ENCODE assay signal across 9 cellular contexts in genomic region chr5:6721442-6721841, GRCh38. TPM values are rescaled to one million over a fixed set of nuclear protein-coding genes. Genes with fewer than 3 reads are reported as not detected.
DNase-seq lines count a peak whose midpoint lies in the region; ATAC-seq, FAIRE-seq and TF ChIP-seq lines count a peak whose summit lies in the region.
"Had no signal": no experiment of that assay in that cellular context is flagged by ENCODE, and none has a peak within 500 bp of the region (broad histone marks: within the 10 kb centered on the region; RNA-seq: fewer than 3 reads in every experiment).

No MANE protein-coding gene starts in this region.

- H3K9me2 ChIP-seq in SK-N-SH, result no peaks in the 10 kb centered on the region

- H3K27me3 ChIP-seq in SK-N-SH (ENCODE audit: insufficient read depth), result no peaks in the 10 kb centered on the region
- no peaks in the 10 kb centered on the region for H3K27me3 ChIP-seq in left ventricle myocardium inferior (ENCODE audit: low read depth)
- H3K27me3 ChIP-seq in subcutaneous abdominal adipose tissue (ENCODE audit: control insufficient read depth in 5 of 5, insufficient read depth in 4 of 5, low read length in 5 of 5), result no peaks in the 10 kb centered on the region
- no peaks in the 10 kb centered on the region for H3K27me3 ChIP-seq in small intestine (ENCODE audit: control insufficient read depth in 2 of 2, insufficient read depth in 2 of 2, low read length in 2 of 2)

- H4K20me1 ChIP-seq in SK-N-SH (ENCODE audit: insufficient read depth), result peaks cover 99% of the 10 kb centered on the region

- H3K9ac ChIP-seq in SK-N-SH (no peak overlapping the region), subcutaneous abdominal adipose tissue (ENCODE audit: low read length in 5 of 5) (peak overlapping the region in 4 of 5 donors; percentile 41 to 65 (median 63))

- H3K79me2 ChIP-seq in SK-N-SH (ENCODE audit: insufficient read depth), result peaks cover 100% of the 10 kb centered on the region

- FAIRE-seq in small intestine (lab: Jason Lieb, UNC), result no peak

- no peak for ATAC-seq in HG03354 (IDR thresholded peaks at IDR 0.05; ENCODE audit: poor library complexity, severe bottlenecking, unreplicated experiment)

- TF ChIP-seq CTCF in SK-N-SH (IDR thresholded peaks at IDR 0.05), result no peak; the same call in 1 of the 2 replicates
- TF ChIP-seq CTCF in left ventricle myocardium inferior (IDR thresholded peaks at IDR 0.05; ENCODE audit: borderline replicate concordance), result no peak

- intact Hi-C loops in left ventricle myocardium inferior (cut with micrococcal nuclease), result no loop called here

- H3K36me3 ChIP-seq in SK-N-SH (replicated peaks in 1 of 2; ENCODE audit: control insufficient read depth in 1 of 2, insufficient read depth in 2 of 2, low read length in 1 of 2), result peaks cover 4 to 13% of the 10 kb centered on the region in 2 experiments
- no peaks in the 10 kb centered on the region for H3K36me3 ChIP-seq in left ventricle myocardium inferior
- H3K36me3 ChIP-seq in subcutaneous abdominal adipose tissue (ENCODE audit: control insufficient read depth in 5 of 5, insufficient read depth in 5 of 5, low read length in 5 of 5), result peaks cover 0 to 16% (median 3%) of the 10 kb centered on the region in 5 donors
- H3K36me3 ChIP-seq in small intestine (ENCODE audit: control insufficient read depth in 2 of 2, insufficient read depth in 2 of 2, low read length in 2 of 2), result peaks cover 2 to 4% of the 10 kb centered on the region in 2 donors

- no peak overlapping the region for H3K4me3 ChIP-seq in SK-N-SH (ENCODE audit: low read depth in 2 of 2, low read length in 1 of 2)
- H3K4me3 ChIP-seq in left ventricle myocardium inferior, result peak overlapping the region; percentile 52
- H3K4me3 ChIP-seq in subcutaneous abdominal adipose tissue (ENCODE audit: low read depth in 1 of 5, low read length in 5 of 5), result peak overlapping the region; percentile 48 to 69 (median 58)
- no peak overlapping the region for H3K4me3 ChIP-seq in small intestine (ENCODE audit: low read depth in 1 of 2, low read length in 2 of 2)

- no peaks in the 10 kb centered on the region for H3F3A ChIP-seq in SK-N-SH (replicated peaks; ENCODE audit: insufficient read depth)

- no peak for TF ChIP-seq EP300 in SK-N-SH (IDR thresholded peaks at IDR 0.05; ENCODE audit: borderline replicate concordance in 1 of 2, low read depth in 1 of 2, low read length in 1 of 2)

- no peak overlapping the region for H2AFZ ChIP-seq in SK-N-SH (ENCODE audit: low read depth)

- peak overlapping the region; percentile 80 for H3K4me2 ChIP-seq in SK-N-SH

- H3K4me1 ChIP-seq in SK-N-SH (ENCODE audit: control insufficient read depth in 1 of 2, insufficient read depth in 2 of 2, low read depth in 1 of 2, low read length in 1 of 2), result peaks cover 43 to 58% of the 10 kb centered on the region in 2 experiments
- H3K4me1 ChIP-seq in left ventricle myocardium inferior, result peaks cover 99% of the 10 kb centered on the region
- H3K4me1 ChIP-seq in subcutaneous abdominal adipose tissue (ENCODE audit: control insufficient read depth in 5 of 5, insufficient read depth in 5 of 5, low read length in 5 of 5), result peaks cover 27 to 91% (median 88%) of the 10 kb centered on the region in 5 donors
- H3K4me1 ChIP-seq in small intestine (ENCODE audit: control insufficient read depth in 2 of 2, insufficient read depth in 1 of 2, low read depth in 1 of 2, low read length in 1 of 2), result peaks cover 3 to 29% of the 10 kb centered on the region in 2 donors

- 100% methylated on average over 1 of the region's 4 CpGs for WGBS in SK-N-SH (ENCODE audit: low lambda C conversion rate)
- WGBS in small intestine, 3 donors, result 47 to 65% (median 57%) methylated on average over 4 of the region's 4 CpGs

- peak; percentile 30; the same call in 1 of the 2 replicates for TF ChIP-seq RAD21 in SK-N-SH (IDR thresholded peaks at IDR 0.05; ENCODE audit: low read length)

- H3K9me3 ChIP-seq in SK-N-SH, result no peaks in the 10 kb centered on the region
- no peaks in the 10 kb centered on the region for H3K9me3 ChIP-seq in left ventricle myocardium inferior (replicated peaks)
- H3K9me3 ChIP-seq in subcutaneous abdominal adipose tissue (ENCODE audit: control insufficient read depth in 5 of 5, low read length in 5 of 5), result no peaks in the 10 kb centered on the region
- no peaks in the 10 kb centered on the region for H3K9me3 ChIP-seq in small intestine (ENCODE audit: control insufficient read depth, low read depth)

- DNase-seq in activated CD8-positive, alpha-beta memory T cell treated with anti-CD3 and anti-CD28 coated beads, Interleukin-2, amount 50 U/mL, for 48 hours, result peak; percentile 44
- no peak for DNase-seq in activated CD8-positive, alpha-beta memory T cell treated with anti-CD3 and anti-CD28 coated beads, Interleukin-2, amount 50 U/mL, for 4 hours
- peak; percentile 69 for DNase-seq in SK-N-SH
- DNase-seq in left ventricle myocardium inferior, result peak; percentile 27
- no peak for DNase-seq in NCI-H1417 (lab: John Stamatoyannopoulos, UW)
- no peak for DNase-seq in small intestine
- DNase-seq: stimulated activated CD4-positive, alpha-beta T cell treated with anti-CD3 and anti-CD28 coated beads, Interleukin-15, amount 100 ng/mL, for 24 hours had no signal

- CTCF ChIA-PET in SK-N-SH (lab: Yijun Ruan, JAX), result interaction anchor here (1.1 to 1.8 kb wide), 4 partner anchors 10 to 93 kb away, joined by 4 to 6 read pairs (median 4); partner anchors contain the start of gene SRD5A1

- no peak overlapping the region for H3K27ac ChIP-seq in SK-N-SH (ENCODE audit: low read depth in 2 of 2, low read length in 1 of 2)
- H3K27ac ChIP-seq in left ventricle myocardium inferior (replicated peaks), result peak overlapping the region; percentile 74
- H3K27ac ChIP-seq in subcutaneous abdominal adipose tissue (ENCODE audit: low read depth, low read length), result peak overlapping the region; percentile 88
- H3K27ac ChIP-seq in small intestine (ENCODE audit: low read depth in 1 of 2, low read length in 1 of 2), result peak overlapping the region in 1 of 2 donors; percentile 85

- POLR2A ChIA-PET in SK-N-SH (lab: Yijun Ruan, JAX), result interaction anchor here (0.6 kb wide), 1 partner anchor 10 kb away, joined by 3 read pairs; no protein-coding TSS in a partner anchor

TF ChIP-seq in SK-N-SH, 30 proteins besides CTCF, POLR2A, EP300 and RAD21:
- TF ChIP-seq NFIC (IDR thresholded peaks at IDR 0.05; ENCODE audit: borderline replicate concordance), result peak; percentile 46
- TF ChIP-seq GATA2 (CRISPR knock-in tag; IDR thresholded peaks at IDR 0.05), result no peak

RNA-seq across cellular contexts. Expression of gene TENT4A, which starts 8.2 kb away (rescaled TPM):
- polyA plus RNA-seq in SK-N-SH (2012; rRNA removed), result 5.2 and 6.0 TPM in 2 replicates
- 4.2 and 4.5 TPM in 2 replicates for polyA plus RNA-seq in SK-N-SH (2012; cell fraction: cytosol; rRNA removed)
- 40.7 and 44.6 TPM in 2 replicates for polyA plus RNA-seq in SK-N-SH (2012; cell fraction: nucleus; rRNA removed)
- 9.5 TPM for total RNA-seq in left ventricle myocardium inferior
- 10 to 100 TPM in 2 of 3 donors, 1 to 10 TPM in 1; 8.6 to 12.3 (median 10.0) TPM for polyA plus RNA-seq in small intestine

Comparison
In these comparisons a context has a peak if more than half of its experiments do, and no peak if none do; other contexts are left out.
1. DNase-seq: peak in activated CD8-positive, alpha-beta memory T cell treated with anti-CD3 and anti-CD28 coated beads, Interleukin-2, amount 50 U/mL, for 48 hours (single experiment), SK-N-SH (single experiment) and left ventricle myocardium inferior (single experiment); none in activated CD8-positive, alpha-beta memory T cell treated with anti-CD3 and anti-CD28 coated beads, Interleukin-2, amount 50 U/mL, for 4 hours (single experiment), NCI-H1417 (0 of 3) and small intestine (single experiment).
2. H3K27ac ChIP-seq: peak in left ventricle myocardium inferior (single experiment) and subcutaneous abdominal adipose tissue (single experiment); none in SK-N-SH (0 of 2).
3. H3K4me3 ChIP-seq: peak in left ventricle myocardium inferior (single experiment) and subcutaneous abdominal adipose tissue (5 of 5); none in SK-N-SH (0 of 2) and small intestine (0 of 2).